Comparison of ENCODE assay signal across 21 cellular contexts in the genomic region with DNA sequence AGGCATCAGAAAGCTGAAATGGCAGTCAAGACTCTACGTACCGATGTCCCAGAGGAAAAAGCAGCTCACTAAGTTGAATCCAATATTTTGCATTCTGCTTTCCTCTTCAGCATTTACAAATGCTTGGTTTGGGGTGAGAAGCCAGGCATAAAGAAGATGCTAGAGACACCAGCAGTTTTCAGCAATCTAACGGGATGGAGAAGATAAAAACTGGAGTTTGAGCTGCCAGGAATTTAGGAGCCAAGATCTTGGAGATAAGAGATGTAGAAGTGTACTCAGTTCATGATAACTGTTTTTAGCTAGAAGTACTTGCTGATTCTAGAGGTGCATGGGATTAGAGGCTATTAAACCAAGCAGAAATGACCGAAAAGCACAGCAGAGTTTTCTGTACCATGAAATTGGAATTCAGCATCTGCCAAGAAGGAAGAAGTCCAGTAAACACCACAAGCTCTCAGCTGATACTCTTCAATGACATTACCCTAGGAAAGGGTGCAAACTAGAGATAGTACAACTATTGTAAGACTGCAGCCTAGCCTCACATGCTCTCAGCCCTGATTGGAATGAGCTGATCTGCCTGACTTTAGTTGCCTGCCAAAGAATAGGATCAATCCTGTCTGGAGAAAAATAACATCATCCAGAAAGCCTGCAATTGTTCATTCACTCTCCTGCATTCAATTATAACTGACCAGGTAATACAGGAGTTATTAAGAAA. TPM values are rescaled to one million over a fixed set of nuclear protein-coding genes. Genes with fewer than 3 reads are reported as not detected.
DNase-seq lines count a peak whose midpoint lies in the region; TF ChIP-seq lines count a peak whose summit lies in the region.
"Had no signal": no experiment of that assay in that cellular context is flagged by ENCODE, and none has a peak within 500 bp of the region (broad histone marks: within the 10 kb centered on the region; RNA-seq: fewer than 3 reads in every experiment).

No MANE protein-coding gene starts in this region.

- H3K36me3 ChIP-seq in OCI-LY7 (ENCODE audit: insufficient read depth, low read length): no peaks in the 10 kb centered on the region
- H3K36me3 ChIP-seq: heart left ventricle had no signal

- POLR2A ChIA-PET in OCI-LY7 (lab: Charles Lee): interaction anchor here (0.6 to 2.0 kb wide), 9 partner anchors 9 to 685 kb away, joined by 3 to 9 read pairs (median 3); no protein-coding TSS in a partner anchor

- in situ Hi-C loops in SK-MEL-5 (cut with HindIII; ENCODE audit: low pct_unique_long_range_greater_than_20kb, low sequenced_read_pairs): no loop called here
- in situ Hi-C loops in KBM-7 (cut with MboI; ENCODE audit: low pct_unique_long_range_greater_than_20kb, low sequenced_read_pairs): no loop called here

- H3K4me3 Mint-ChIP-seq in Calu3 (ENCODE audit: low read depth, unreplicated experiment) (peak overlapping the region; percentile 64), mesothelial cell of epicardium (peak overlapping the region; percentile 65)
- H3K4me3 Mint-ChIP-seq: activated CD4-positive, alpha-beta T cell treated with anti-CD3 and anti-CD28 coated beads, Interleukin-2, amount 10 ng/mL, durations not matched to agents 7 days and 5 days; activated naive CD8-positive, alpha-beta T cell treated with anti-CD3 and anti-CD28 coated beads for 36 hours; natural killer cell treated with Interleukin-12 subunit alpha and Interleukin-12 subunit beta and Interleukin-15 and Interleukin-18, amount 100 ng/mL, for 72 hours; stimulated activated memory B cell treated with anti-CD40 and anti-IgM and Interleukin-4, amounts not matched to agents 10 μg/mL and 1 μg/mL and 100 μg/mL, for 72 hours; T-helper 1 cell treated with Interleukin-12 subunit alpha and Interleukin-12 subunit beta and Interleukin-4 antibody, amounts not matched to agents 30 μg/mL and 1 μg/mL, for 36 hours had no signal

- H3K4me1 ChIP-seq in OCI-LY7 (ENCODE audit: insufficient read depth, low read length, poor library complexity, severe bottlenecking): no peaks in the 10 kb centered on the region
- H3K4me1 ChIP-seq: heart left ventricle, testis had no signal

- no peaks in the 10 kb centered on the region for H3K79me2 ChIP-seq in OCI-LY7 (ENCODE audit: insufficient read depth, low read depth, low read length)

- no peaks in the 10 kb centered on the region for H3K27me3 Mint-ChIP-seq in Calu3 (ENCODE audit: unreplicated experiment)
- peaks cover 17% of the 10 kb centered on the region for H3K27me3 Mint-ChIP-seq in mesothelial cell of epicardium (ENCODE audit: low read depth)
- H3K27me3 Mint-ChIP-seq: stimulated activated memory B cell treated with anti-CD40 and anti-IgM and Interleukin-4, amounts not matched to agents 10 μg/mL and 1 μg/mL and 100 μg/mL, for 72 hours had no signal

- no peak overlapping the region for H3K4me2 ChIP-seq in OCI-LY7 (ENCODE audit: low read length)

- TF ChIP-seq CTCF in Calu3 (IDR thresholded peaks at IDR 0.05; ENCODE audit: unreplicated experiment): no peak
- TF ChIP-seq CTCF in epithelial cell of esophagus (IDR thresholded peaks at IDR 0.05; ENCODE audit: insufficient read depth, low read depth, low read length, missing control alignments): no peak
- TF ChIP-seq CTCF in mesothelial cell of epicardium (IDR thresholded peaks at IDR 0.05; ENCODE audit: unreplicated experiment): no peak
- no peak for TF ChIP-seq CTCF in OCI-LY7 (conservative IDR thresholded peaks at IDR 0.05; ENCODE audit: low read length)

- H3K36me3 Mint-ChIP-seq in Calu3 (ENCODE audit: insufficient read depth, unreplicated experiment): peaks cover 6% of the 10 kb centered on the region
- H3K36me3 Mint-ChIP-seq in mesothelial cell of epicardium: peaks cover 8% of the 10 kb centered on the region
- H3K36me3 Mint-ChIP-seq: stimulated activated memory B cell treated with anti-CD40 and anti-IgM and Interleukin-4, amounts not matched to agents 10 μg/mL and 1 μg/mL and 100 μg/mL, for 72 hours had no signal

- CTCF ChIA-PET in Calu3 (lab: Charles Lee) (interaction anchor here (0.7 to 0.9 kb wide), 2 partner anchors 16 to 69 kb away, joined by 3 to 6 read pairs; a partner anchor contains a TSS), OCI-LY7 (lab: Charles Lee; ENCODE audit: unreplicated experiment) (no interaction called here)

- no peak overlapping the region for H3K27ac ChIP-seq in OCI-LY7 (ENCODE audit: low read depth, low read length, poor library complexity, severe bottlenecking)
- H3K27ac ChIP-seq: heart left ventricle, testis had no signal

- H3K4me1 Mint-ChIP-seq in Calu3 (ENCODE audit: low read depth, unreplicated experiment) (no peaks in the 10 kb centered on the region), mesothelial cell of epicardium (peaks cover 12% of the 10 kb centered on the region)
- H3K4me1 Mint-ChIP-seq: activated CD4-positive, alpha-beta T cell treated with anti-CD3 and anti-CD28 coated beads, Interleukin-2, amount 10 ng/mL, durations not matched to agents 7 days and 5 days; activated naive CD8-positive, alpha-beta T cell treated with anti-CD3 and anti-CD28 coated beads for 36 hours; stimulated activated memory B cell treated with anti-CD40 and anti-IgM and Interleukin-4, amounts not matched to agents 10 μg/mL and 1 μg/mL and 100 μg/mL, for 72 hours had no signal

- intact Hi-C loops in Calu3 (cut with micrococcal nuclease; ENCODE audit: unreplicated experiment): no loop called here
- intact Hi-C loops in OCI-LY7 (cut with micrococcal nuclease; ENCODE audit: unreplicated experiment): no loop called here

- peaks cover 10% of the 10 kb centered on the region; the same call in 1 of the 2 replicates for H3K9me3 ChIP-seq in OCI-LY7 (ENCODE audit: low read length)
- H3K9me3 ChIP-seq: testis had no signal

- BruUV-seq in Calu3 (replicated peaks; lab: Mats Ljungman, UMichigan) (no TSS peak), OCI-LY7 (replicated peaks; lab: Mats Ljungman, UMichigan) (no TSS peak)

- no peak overlapping the region for H2AFZ ChIP-seq in OCI-LY7 (ENCODE audit: low read length)

- H3K9me3 Mint-ChIP-seq in Calu3 (ENCODE audit: low read depth, unreplicated experiment) (peaks cover 5% of the 10 kb centered on the region), mesothelial cell of epicardium (peaks cover 19% of the 10 kb centered on the region)
- H3K9me3 Mint-ChIP-seq: natural killer cell treated with Interleukin-12 subunit alpha and Interleukin-12 subunit beta and Interleukin-15 and Interleukin-18, amount 100 ng/mL, for 72 hours had no signal

- H3K27ac Mint-ChIP-seq in Calu3 (ENCODE audit: unreplicated experiment) (no peak overlapping the region), mesothelial cell of epicardium (no peak overlapping the region)
- H3K27ac Mint-ChIP-seq: activated CD4-positive, alpha-beta T cell treated with anti-CD3 and anti-CD28 coated beads, Interleukin-2, amount 10 ng/mL, durations not matched to agents 7 days and 5 days; activated naive CD8-positive, alpha-beta T cell treated with anti-CD3 and anti-CD28 coated beads for 36 hours; activated T-helper 2 cell treated with anti-CD3 and anti-CD28 coated beads, Interferon-gamma antibody, Interleukin-2, Interleukin-4, amounts not matched to agents 10 μg/mL and 5 μg/mL and 100 μg/mL, durations not matched to agents 14 hours and 24 hours and 36 hours; natural killer cell treated with Interleukin-12 subunit alpha and Interleukin-12 subunit beta and Interleukin-15 and Interleukin-18, amount 100 ng/mL, for 72 hours; stimulated activated memory B cell treated with anti-CD40 and anti-IgM and Interleukin-4, amounts not matched to agents 10 μg/mL and 1 μg/mL and 100 μg/mL, for 72 hours; T-helper 1 cell treated with Interleukin-12 subunit alpha and Interleukin-12 subunit beta and Interleukin-4 antibody, amounts not matched to agents 30 μg/mL and 1 μg/mL, for 36 hours had no signal

- H3K9me2 ChIP-seq in OCI-LY7 (ENCODE audit: insufficient read depth, low read length): no peaks in the 10 kb centered on the region

- H4K20me1 ChIP-seq in OCI-LY7 (ENCODE audit: insufficient read depth, low read length): no peaks in the 10 kb centered on the region

- H3K4me3 ChIP-seq in epithelial cell of esophagus (ENCODE audit: low read length) (peak overlapping the region; percentile 42), OCI-LY7 (ENCODE audit: low read depth, low read length, poor library complexity, severe bottlenecking) (no peak overlapping the region)
- H3K4me3 ChIP-seq: GM12878, heart left ventricle, testis had no signal

- DNase-seq in Calu3 (no peak), SK-MEL-5 (ENCODE audit: low read depth, low spot score) (peak; percentile 60), epithelial cell of esophagus (ENCODE audit: low read depth) (no peak), mesothelial cell of epicardium (ENCODE audit: low spot score in 2 of 2, unreplicated experiment in 2 of 2) (no peak), CD1c-positive myeloid dendritic cell (ENCODE audit: extremely low spot score) (no peak), SHP77 treated with DMSO at 0.1 percent for 48 hours (lab: John Stamatoyannopoulos, UW) (no peak), OCI-LY7 (ENCODE audit: low spot score) (no peak), KBM-7 (no peak)
- DNase-seq: activated CD4-positive, alpha-beta T cell treated with anti-CD3 and anti-CD28 coated beads, Interleukin-2, amount 10 ng/mL, durations not matched to agents 7 days and 5 days; activated naive CD8-positive, alpha-beta T cell treated with anti-CD3 and anti-CD28 coated beads for 36 hours; C1 segment of cervical spinal cord; effector memory CD4-positive, alpha-beta T cell; heart left ventricle; NCI-H1048; OCI-M1; testis had no signal

RNA-seq across cellular contexts. Expression of a gene that starts 7.4 kb away (rescaled TPM):
- total RNA-seq in Calu3 (2022) (16.3 and 19.3 TPM in 2 replicates), mesothelial cell of epicardium (2.4 to 3.2 TPM (median 2.4 TPM) in 3 replicates), OCI-LY7 (2022) (0.25 and 0.31 TPM in 2 replicates)
- 4.2 and 4.4 TPM in 2 replicates for total RNA-seq in SK-MEL-5 (2014; rRNA removed; shearing (Covaris generic))
- 17.1 and 22.3 TPM in 2 replicates for polyA plus RNA-seq in SK-MEL-5 (2015; cell fraction: cytosol; rRNA removed)
- 47.5 and 54.4 TPM in 2 replicates for polyA plus RNA-seq in SK-MEL-5 (2015; cell fraction: nucleus; rRNA removed)
- total RNA-seq in OCI-LY7 (2014; rRNA removed; shearing (Covaris generic)): 0.08 TPM in 1 of 2 replicates, not detected in the other

RNA-seq across cellular contexts. Expression of a gene that starts 15.9 kb away (rescaled TPM):
- 70.1 and 73.0 TPM in 2 replicates for total RNA-seq in Calu3 (2022)
- total RNA-seq in SK-MEL-5 (2014; rRNA removed; shearing (Covaris generic)): 66.6 and 80.8 TPM in 2 replicates
- 26.3 and 37.7 TPM in 2 replicates for polyA plus RNA-seq in SK-MEL-5 (2015; cell fraction: cytosol; rRNA removed)
- polyA plus RNA-seq in SK-MEL-5 (2015; cell fraction: nucleus; rRNA removed): 126 and 160 TPM in 2 replicates
- 46.2 to 50.9 TPM (median 46.4 TPM) in 3 replicates for total RNA-seq in mesothelial cell of epicardium
- 54.8 and 63.6 TPM in 2 replicates for total RNA-seq in OCI-LY7 (2014; rRNA removed; shearing (Covaris generic))
- total RNA-seq in OCI-LY7 (2022): 68.5 and 71.8 TPM in 2 replicates
